ENCODE assay signal across 7 cellular contexts in genomic region chr14:85273952-85274351, GRCh38.
"Had no signal": no experiment of that assay in that cellular context is flagged by ENCODE, and none has a peak within 500 bp of the region (broad histone marks: within the 10 kb centered on the region; RNA-seq: fewer than 3 reads in every experiment).

No MANE protein-coding gene starts in this region.

- DNase-seq: IMR-90, KBM-7, KG1 had no signal

- H3K4me2 ChIP-seq: KMS-11 had no signal

- ATAC-seq: HepG2, K562 had no signal

- H3K9ac ChIP-seq: KMS-11 had no signal

- H3K4me3 ChIP-seq: K562 had no signal

- H3K27ac ChIP-seq: HL-60, KMS-11 had no signal
